In genomic region chr18:10015288-10015701, GRCh38 we compare ENCODE assay signal across 1 cellular context.
TF ChIP-seq lines count a peak whose summit lies in the region.

No MANE protein-coding gene starts in this region.

TF ChIP-seq in IMR-90, 13 proteins besides CTCF, POLR2A, EP300 and RAD21 (continued from another document):
- TF ChIP-seq, protein P1, sequence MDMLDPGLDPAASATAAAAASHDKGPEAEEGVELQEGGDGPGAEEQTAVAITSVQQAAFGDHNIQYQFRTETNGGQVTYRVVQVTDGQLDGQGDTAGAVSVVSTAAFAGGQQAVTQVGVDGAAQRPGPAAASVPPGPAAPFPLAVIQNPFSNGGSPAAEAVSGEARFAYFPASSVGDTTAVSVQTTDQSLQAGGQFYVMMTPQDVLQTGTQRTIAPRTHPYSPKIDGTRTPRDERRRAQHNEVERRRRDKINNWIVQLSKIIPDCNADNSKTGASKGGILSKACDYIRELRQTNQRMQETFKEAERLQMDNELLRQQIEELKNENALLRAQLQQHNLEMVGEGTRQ (IDR thresholded peaks at IDR 0.05; ENCODE audit: low read depth, low read length), result no peak
- no peak for TF ChIP-seq CEBPB (IDR thresholded peaks at IDR 0.05; ENCODE audit: low read depth, low read length)
- TF ChIP-seq CHD1 (IDR thresholded peaks at IDR 0.05; ENCODE audit: low read depth, low read length), result no peak
- TF ChIP-seq MAFK (IDR thresholded peaks at IDR 0.05; ENCODE audit: low read depth, low read length), result no peak
- no peak for TF ChIP-seq BHLHE40 (IDR thresholded peaks at IDR 0.05; ENCODE audit: low read depth, low read length)
- TF ChIP-seq SMC3 (IDR thresholded peaks at IDR 0.05; ENCODE audit: low read depth, low read length), result no peak
- no peak for TF ChIP-seq NFE2L2 (IDR thresholded peaks at IDR 0.05; ENCODE audit: low read depth, low read length)
- TF ChIP-seq RCOR1 (IDR thresholded peaks at IDR 0.05; ENCODE audit: insufficient replicate concordance, low read length), result no peak
- no peak for TF ChIP-seq RFX5 (IDR thresholded peaks at IDR 0.05; ENCODE audit: low read depth, low read length)
- TF ChIP-seq MXI1 (IDR thresholded peaks at IDR 0.05; ENCODE audit: borderline replicate concordance, low read depth, low read length), result no peak
